24 cellular contexts compared by ENCODE assay signal in genomic region chr9:113372059-113372458, GRCh38. TPM values are rescaled to one million over a fixed set of nuclear protein-coding genes. Genes with fewer than 3 reads are reported as not detected.
"Had no signal": no experiment of that assay in that cellular context is flagged by ENCODE, and none has a peak within 500 bp of the region (broad histone marks: within the 10 kb centered on the region; RNA-seq: fewer than 3 reads in every experiment).

No MANE protein-coding gene starts in this region.

- DNase-seq: activated CD4-positive, alpha-beta T cell treated with anti-CD3 and anti-CD28 coated beads, Interleukin-2, amount 10 ng/mL, durations not matched to agents 7 days and 5 days; activated CD8-positive, alpha-beta memory T cell treated with anti-CD3 and anti-CD28 coated beads, Interleukin-2, amount 50 U/mL, for 48 hours; activated naive CD4-positive, alpha-beta T cell; activated T-cell treated with anti-CD3 and anti-CD28 coated beads, Interleukin-2, amount 50 U/mL, for 4 hours; cortex of kidney; endodermal cell; heart left ventricle; left ventricle myocardium superior; nucleus accumbens; sigmoid colon; stimulated activated CD4-positive, alpha-beta T cell treated with anti-CD3 and anti-CD28 coated beads, Interleukin-2, amount 100 ng/mL, for 48 hours; stimulated activated naive CD4-positive, alpha-beta T cell treated with Interleukin-2 at 50 U/mL for 16 hours; SW 1271; T-helper 2 cell had no signal

- ATAC-seq: activated T-cell treated with anti-CD3 and anti-CD28 coated beads, Interleukin-2, amount 50 U/mL, for 4 hours; heart left ventricle; left ventricle myocardium superior had no signal

- H3K9me3 Mint-ChIP-seq: activated CD4-positive, alpha-beta T cell treated with anti-CD3 and anti-CD28 coated beads, Interleukin-2, amount 10 ng/mL, durations not matched to agents 7 days and 5 days; activated T-cell treated with anti-CD3 and anti-CD28 coated beads, Interleukin-2, amount 50 U/mL, for 4 hours; activated T-helper 2 cell treated with anti-CD3 and anti-CD28 coated beads, Interferon-gamma antibody, Interleukin-2, Interleukin-4, amounts not matched to agents 10 μg/mL and 5 μg/mL and 100 μg/mL, durations not matched to agents 14 hours and 24 hours and 36 hours; endodermal cell; nephron had no signal

- H3K27me3 Mint-ChIP-seq: activated CD4-positive, alpha-beta T cell treated with anti-CD3 and anti-CD28 coated beads, Interleukin-2, amount 10 ng/mL, durations not matched to agents 7 days and 5 days; activated naive CD8-positive, alpha-beta T cell had no signal

- FAIRE-seq: astrocyte, bronchial epithelial cell, islet of Langerhans had no signal

- H3K27ac ChIP-seq: epithelial cell of prostate, heart left ventricle, sigmoid colon, thoracic aorta had no signal

- H3K27ac Mint-ChIP-seq: activated CD4-positive, alpha-beta T cell treated with anti-CD3 and anti-CD28 coated beads, Interleukin-2, amount 10 ng/mL, durations not matched to agents 7 days and 5 days; activated naive CD8-positive, alpha-beta T cell; activated T-helper 2 cell treated with anti-CD3 and anti-CD28 coated beads, Interferon-gamma antibody, Interleukin-2, Interleukin-4, amounts not matched to agents 10 μg/mL and 5 μg/mL and 100 μg/mL, durations not matched to agents 14 hours and 24 hours and 36 hours; endodermal cell had no signal

- H3K4me3 ChIP-seq: heart left ventricle, sigmoid colon, smooth muscle cell, thoracic aorta had no signal

- H3K27me3 ChIP-seq: heart left ventricle, sigmoid colon had no signal

- H3K4me3 Mint-ChIP-seq: activated CD4-positive, alpha-beta T cell treated with anti-CD3 and anti-CD28 coated beads, Interleukin-2, amount 10 ng/mL, durations not matched to agents 7 days and 5 days; activated naive CD8-positive, alpha-beta T cell; activated T-cell treated with anti-CD3 and anti-CD28 coated beads, Interleukin-2, amount 50 U/mL, for 4 hours; endodermal cell; nephron had no signal

- H3K9me3 ChIP-seq: heart left ventricle, sigmoid colon, thoracic aorta had no signal

- H3K4me2 ChIP-seq: smooth muscle cell had no signal

RNA-seq across cellular contexts. Expression of gene BSPRY, which starts 22.7 kb away (rescaled TPM):
- total RNA-seq: fibroblast of villous mesenchyme had no signal
